ENCODE assay signal across 1 cellular context in genomic region chr9:126527109-126527825, GRCh38.
TF ChIP-seq lines count a peak whose summit lies in the region.

No MANE protein-coding gene starts in this region.

TF ChIP-seq in HepG2, 621 proteins besides CTCF, POLR2A, EP300 and RAD21 (continued from another document and continues in another):
- TF ChIP-seq, protein P1, sequence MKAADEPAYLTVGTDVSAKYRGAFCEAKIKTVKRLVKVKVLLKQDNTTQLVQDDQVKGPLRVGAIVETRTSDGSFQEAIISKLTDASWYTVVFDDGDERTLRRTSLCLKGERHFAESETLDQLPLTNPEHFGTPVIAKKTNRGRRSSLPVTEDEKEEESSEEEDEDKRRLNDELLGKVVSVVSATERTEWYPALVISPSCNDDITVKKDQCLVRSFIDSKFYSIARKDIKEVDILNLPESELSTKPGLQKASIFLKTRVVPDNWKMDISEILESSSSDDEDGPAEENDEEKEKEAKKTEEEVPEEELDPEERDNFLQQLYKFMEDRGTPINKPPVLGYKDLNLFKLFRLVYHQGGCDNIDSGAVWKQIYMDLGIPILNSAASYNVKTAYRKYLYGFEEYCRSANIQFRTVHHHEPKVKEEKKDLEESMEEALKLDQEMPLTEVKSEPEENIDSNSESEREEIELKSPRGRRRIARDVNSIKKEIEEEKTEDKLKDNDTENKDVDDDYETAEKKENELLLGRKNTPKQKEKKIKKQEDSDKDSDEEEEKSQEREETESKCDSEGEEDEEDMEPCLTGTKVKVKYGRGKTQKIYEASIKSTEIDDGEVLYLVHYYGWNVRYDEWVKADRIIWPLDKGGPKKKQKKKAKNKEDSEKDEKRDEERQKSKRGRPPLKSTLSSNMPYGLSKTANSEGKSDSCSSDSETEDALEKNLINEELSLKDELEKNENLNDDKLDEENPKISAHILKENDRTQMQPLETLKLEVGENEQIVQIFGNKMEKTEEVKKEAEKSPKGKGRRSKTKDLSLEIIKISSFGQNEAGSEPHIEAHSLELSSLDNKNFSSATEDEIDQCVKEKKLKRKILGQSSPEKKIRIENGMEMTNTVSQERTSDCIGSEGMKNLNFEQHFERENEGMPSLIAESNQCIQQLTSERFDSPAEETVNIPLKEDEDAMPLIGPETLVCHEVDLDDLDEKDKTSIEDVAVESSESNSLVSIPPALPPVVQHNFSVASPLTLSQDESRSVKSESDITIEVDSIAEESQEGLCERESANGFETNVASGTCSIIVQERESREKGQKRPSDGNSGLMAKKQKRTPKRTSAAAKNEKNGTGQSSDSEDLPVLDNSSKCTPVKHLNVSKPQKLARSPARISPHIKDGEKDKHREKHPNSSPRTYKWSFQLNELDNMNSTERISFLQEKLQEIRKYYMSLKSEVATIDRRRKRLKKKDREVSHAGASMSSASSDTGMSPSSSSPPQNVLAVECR (CRISPR knock-in tag; IDR thresholded peaks at IDR 0.05; ENCODE audit: borderline replicate concordance) = peak; percentile 29; the same call in 1 of the 2 replicates
- TF ChIP-seq, protein P2, sequence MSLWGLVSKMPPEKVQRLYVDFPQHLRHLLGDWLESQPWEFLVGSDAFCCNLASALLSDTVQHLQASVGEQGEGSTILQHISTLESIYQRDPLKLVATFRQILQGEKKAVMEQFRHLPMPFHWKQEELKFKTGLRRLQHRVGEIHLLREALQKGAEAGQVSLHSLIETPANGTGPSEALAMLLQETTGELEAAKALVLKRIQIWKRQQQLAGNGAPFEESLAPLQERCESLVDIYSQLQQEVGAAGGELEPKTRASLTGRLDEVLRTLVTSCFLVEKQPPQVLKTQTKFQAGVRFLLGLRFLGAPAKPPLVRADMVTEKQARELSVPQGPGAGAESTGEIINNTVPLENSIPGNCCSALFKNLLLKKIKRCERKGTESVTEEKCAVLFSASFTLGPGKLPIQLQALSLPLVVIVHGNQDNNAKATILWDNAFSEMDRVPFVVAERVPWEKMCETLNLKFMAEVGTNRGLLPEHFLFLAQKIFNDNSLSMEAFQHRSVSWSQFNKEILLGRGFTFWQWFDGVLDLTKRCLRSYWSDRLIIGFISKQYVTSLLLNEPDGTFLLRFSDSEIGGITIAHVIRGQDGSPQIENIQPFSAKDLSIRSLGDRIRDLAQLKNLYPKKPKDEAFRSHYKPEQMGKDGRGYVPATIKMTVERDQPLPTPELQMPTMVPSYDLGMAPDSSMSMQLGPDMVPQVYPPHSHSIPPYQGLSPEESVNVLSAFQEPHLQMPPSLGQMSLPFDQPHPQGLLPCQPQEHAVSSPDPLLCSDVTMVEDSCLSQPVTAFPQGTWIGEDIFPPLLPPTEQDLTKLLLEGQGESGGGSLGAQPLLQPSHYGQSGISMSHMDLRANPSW (CRISPR knock-in tag; IDR thresholded peaks at IDR 0.05; ENCODE audit: borderline replicate concordance) = no peak
- TF ChIP-seq KDM1A (CRISPR knock-in tag; IDR thresholded peaks at IDR 0.05) = peak; percentile 69; the same call in 1 of the 2 replicates
- TF ChIP-seq ZNF101 (CRISPR knock-in tag; IDR thresholded peaks at IDR 0.05; ENCODE audit: borderline replicate concordance, low read depth) = no peak
- no peak for TF ChIP-seq NR2F2 (IDR thresholded peaks at IDR 0.05; ENCODE audit: borderline replicate concordance, low read depth)
- no peak for TF ChIP-seq NR3C1 (CRISPR knock-in tag; IDR thresholded peaks at IDR 0.05)
- TF ChIP-seq GATA4 (IDR thresholded peaks at IDR 0.05; ENCODE audit: borderline replicate concordance, low read depth) = peak; percentile 84; the same call in 1 of the 2 replicates
- no peak for TF ChIP-seq SUZ12 (IDR thresholded peaks at IDR 0.05; ENCODE audit: low read depth, low read length)
- no peak for TF ChIP-seq MIER3 (CRISPR knock-in tag; IDR thresholded peaks at IDR 0.05; ENCODE audit: borderline replicate concordance)
- no peak for TF ChIP-seq ZHX2 (IDR thresholded peaks at IDR 0.05; ENCODE audit: low read depth)
- no peak for TF ChIP-seq ZHX2 (CRISPR knock-in tag; IDR thresholded peaks at IDR 0.05; ENCODE audit: borderline replicate concordance)
- TF ChIP-seq, protein P3, sequence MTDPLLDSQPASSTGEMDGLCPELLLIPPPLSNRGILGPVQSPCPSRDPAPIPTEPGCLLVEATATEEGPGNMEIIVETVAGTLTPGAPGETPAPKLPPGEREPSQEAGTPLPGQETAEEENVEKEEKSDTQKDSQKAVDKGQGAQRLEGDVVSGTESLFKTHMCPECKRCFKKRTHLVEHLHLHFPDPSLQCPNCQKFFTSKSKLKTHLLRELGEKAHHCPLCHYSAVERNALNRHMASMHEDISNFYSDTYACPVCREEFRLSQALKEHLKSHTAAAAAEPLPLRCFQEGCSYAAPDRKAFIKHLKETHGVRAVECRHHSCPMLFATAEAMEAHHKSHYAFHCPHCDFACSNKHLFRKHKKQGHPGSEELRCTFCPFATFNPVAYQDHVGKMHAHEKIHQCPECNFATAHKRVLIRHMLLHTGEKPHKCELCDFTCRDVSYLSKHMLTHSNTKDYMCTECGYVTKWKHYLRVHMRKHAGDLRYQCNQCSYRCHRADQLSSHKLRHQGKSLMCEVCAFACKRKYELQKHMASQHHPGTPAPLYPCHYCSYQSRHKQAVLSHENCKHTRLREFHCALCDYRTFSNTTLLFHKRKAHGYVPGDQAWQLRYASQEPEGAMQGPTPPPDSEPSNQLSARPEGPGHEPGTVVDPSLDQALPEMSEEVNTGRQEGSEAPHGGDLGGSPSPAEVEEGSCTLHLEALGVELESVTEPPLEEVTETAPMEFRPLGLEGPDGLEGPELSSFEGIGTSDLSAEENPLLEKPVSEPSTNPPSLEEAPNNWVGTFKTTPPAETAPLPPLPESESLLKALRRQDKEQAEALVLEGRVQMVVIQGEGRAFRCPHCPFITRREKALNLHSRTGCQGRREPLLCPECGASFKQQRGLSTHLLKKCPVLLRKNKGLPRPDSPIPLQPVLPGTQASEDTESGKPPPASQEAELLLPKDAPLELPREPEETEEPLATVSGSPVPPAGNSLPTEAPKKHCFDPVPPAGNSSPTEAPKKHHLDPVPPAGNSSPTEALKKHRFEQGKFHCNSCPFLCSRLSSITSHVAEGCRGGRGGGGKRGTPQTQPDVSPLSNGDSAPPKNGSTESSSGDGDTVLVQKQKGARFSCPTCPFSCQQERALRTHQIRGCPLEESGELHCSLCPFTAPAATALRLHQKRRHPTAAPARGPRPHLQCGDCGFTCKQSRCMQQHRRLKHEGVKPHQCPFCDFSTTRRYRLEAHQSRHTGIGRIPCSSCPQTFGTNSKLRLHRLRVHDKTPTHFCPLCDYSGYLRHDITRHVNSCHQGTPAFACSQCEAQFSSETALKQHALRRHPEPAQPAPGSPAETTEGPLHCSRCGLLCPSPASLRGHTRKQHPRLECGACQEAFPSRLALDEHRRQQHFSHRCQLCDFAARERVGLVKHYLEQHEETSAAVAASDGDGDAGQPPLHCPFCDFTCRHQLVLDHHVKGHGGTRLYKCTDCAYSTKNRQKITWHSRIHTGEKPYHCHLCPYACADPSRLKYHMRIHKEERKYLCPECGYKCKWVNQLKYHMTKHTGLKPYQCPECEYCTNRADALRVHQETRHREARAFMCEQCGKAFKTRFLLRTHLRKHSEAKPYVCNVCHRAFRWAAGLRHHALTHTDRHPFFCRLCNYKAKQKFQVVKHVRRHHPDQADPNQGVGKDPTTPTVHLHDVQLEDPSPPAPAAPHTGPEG (CRISPR knock-in tag; IDR thresholded peaks at IDR 0.05) = no peak
- no peak for TF ChIP-seq THYN1 (CRISPR knock-in tag; IDR thresholded peaks at IDR 0.05; ENCODE audit: borderline replicate concordance, low read depth)
- no peak; the same call in 1 of the 2 replicates for TF ChIP-seq PRDM15 (CRISPR knock-in tag; IDR thresholded peaks at IDR 0.05)
- no peak for TF ChIP-seq KDM3A (CRISPR knock-in tag; IDR thresholded peaks at IDR 0.05; ENCODE audit: low read depth)
- TF ChIP-seq JUNB (CRISPR knock-in tag; IDR thresholded peaks at IDR 0.05; ENCODE audit: borderline replicate concordance) = no peak
- TF ChIP-seq ZNF720 (CRISPR knock-in tag; IDR thresholded peaks at IDR 0.05) = no peak
- TF ChIP-seq ZBTB20 (CRISPR knock-in tag; IDR thresholded peaks at IDR 0.05; ENCODE audit: borderline replicate concordance, low read depth) = no peak
- TF ChIP-seq ZFP41 (CRISPR knock-in tag; IDR thresholded peaks at IDR 0.05; ENCODE audit: borderline replicate concordance) = no peak
- TF ChIP-seq ZNF235 (CRISPR knock-in tag; IDR thresholded peaks at IDR 0.05; ENCODE audit: borderline replicate concordance) = no peak
- peak; percentile 61; the same call in 1 of the 2 replicates for TF ChIP-seq FOSL2 (CRISPR knock-in tag; IDR thresholded peaks at IDR 0.05)
- TF ChIP-seq ZNF619 (CRISPR knock-in tag; IDR thresholded peaks at IDR 0.05) = no peak
- peak; percentile 73; the same call in 1 of the 2 replicates for TF ChIP-seq FOXP4 (CRISPR knock-in tag; IDR thresholded peaks at IDR 0.05)
- no peak for TF ChIP-seq ATRX (CRISPR knock-in tag; IDR thresholded peaks at IDR 0.05; ENCODE audit: borderline replicate concordance)
- no peak; the same call in 1 of the 2 replicates for TF ChIP-seq KLF15 (CRISPR knock-in tag; IDR thresholded peaks at IDR 0.05; ENCODE audit: borderline replicate concordance)
